23 cellular contexts compared by ENCODE assay signal in the genomic region with DNA sequence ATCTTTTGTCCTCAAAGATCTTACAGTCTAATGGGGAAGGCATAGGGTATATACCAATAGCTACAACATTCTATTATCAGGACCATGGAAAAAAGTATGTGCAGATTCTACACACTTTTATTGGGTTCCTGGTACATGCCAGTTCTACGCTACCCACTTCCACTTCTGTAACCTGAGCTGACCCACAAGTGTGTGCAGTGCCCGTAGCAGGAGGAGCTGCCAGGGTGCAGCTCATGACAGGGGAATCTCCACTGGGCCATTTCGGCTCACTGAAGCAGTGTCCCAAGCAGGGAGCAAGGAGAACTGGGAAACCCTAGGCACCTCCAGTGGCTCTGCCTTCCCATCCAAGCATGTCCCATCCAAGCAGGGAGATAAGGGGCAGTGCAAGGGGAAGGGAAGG.
"Had no signal": no experiment of that assay in that cellular context is flagged by ENCODE, and none has a peak within 500 bp of the region (broad histone marks: within the 10 kb centered on the region; RNA-seq: fewer than 3 reads in every experiment).

No MANE protein-coding gene starts in this region.

- H3K9me3 ChIP-seq: esophagus muscularis mucosa, gastroesophageal sphincter, left lung, lower lobe of right lung, sigmoid colon, stomach, tibial artery had no signal

- H3K4me1 Mint-ChIP-seq: immature natural killer cell, natural killer cell had no signal

- H3K9me3 Mint-ChIP-seq: immature natural killer cell; natural killer cell; stimulated activated effector memory CD8-positive, alpha-beta T cell treated with anti-CD3 and anti-CD28 coated beads, Interleukin-12 subunit alpha, Interleukin-12 subunit beta, amount 100 ng/mL, for 72 hours; type B pancreatic cell had no signal

- H3K4me1 ChIP-seq: esophagus muscularis mucosa, foreskin keratinocyte, gastroesophageal sphincter, left lung, lower lobe of right lung, parathyroid adenoma, sigmoid colon, stomach, tibial artery had no signal

- DNase-seq: dermis blood vessel endothelial cell; effector memory CD4-positive, alpha-beta T cell; foreskin keratinocyte; hypothalamus; immature natural killer cell; kidney glomerular epithelial cell; left lung; lower lobe of right lung; natural killer cell; sigmoid colon; stimulated activated CD4-positive, alpha-beta T cell treated with anti-CD3 and anti-CD28 coated beads, Interleukin-2, amount 100 ng/mL, for 24 hours; stimulated activated CD4-positive, alpha-beta T cell treated with anti-CD3 and anti-CD28 coated beads, Interleukin-4, amount 100 ng/mL, for 24 hours; stimulated activated naive CD4-positive, alpha-beta T cell treated with Interleukin-2 at 50 U/mL for 16 hours; stomach; tibial artery had no signal

- H3K4me3 Mint-ChIP-seq: immature natural killer cell; natural killer cell; stimulated activated effector memory CD8-positive, alpha-beta T cell treated with anti-CD3 and anti-CD28 coated beads, Interleukin-12 subunit alpha, Interleukin-12 subunit beta, amount 100 ng/mL, for 72 hours; type B pancreatic cell had no signal

- H2AFZ ChIP-seq: parathyroid adenoma had no signal

- H3K36me3 ChIP-seq: cardiac muscle cell, esophagus muscularis mucosa, gastroesophageal sphincter, left lung, lower lobe of right lung, sigmoid colon, stomach, tibial artery had no signal

- H3K27ac ChIP-seq: cardiac muscle cell, coronary artery, esophagus muscularis mucosa, foreskin keratinocyte, gastroesophageal sphincter, left lung, lower lobe of right lung, parathyroid adenoma, sigmoid colon, stomach, tibial artery had no signal

- H3K36me3 Mint-ChIP-seq: immature natural killer cell; natural killer cell; stimulated activated effector memory CD8-positive, alpha-beta T cell treated with anti-CD3 and anti-CD28 coated beads, Interleukin-12 subunit alpha, Interleukin-12 subunit beta, amount 100 ng/mL, for 72 hours; type B pancreatic cell had no signal

- H3K27ac Mint-ChIP-seq: immature natural killer cell; natural killer cell; progenitor cell of endocrine pancreas; stimulated activated effector memory CD8-positive, alpha-beta T cell treated with anti-CD3 and anti-CD28 coated beads, Interleukin-12 subunit alpha, Interleukin-12 subunit beta, amount 100 ng/mL, for 72 hours; type B pancreatic cell had no signal

- ATAC-seq: foreskin keratinocyte; gastroesophageal sphincter; left lung; lower lobe of right lung; natural killer cell; stimulated activated effector memory CD8-positive, alpha-beta T cell treated with anti-CD3 and anti-CD28 coated beads, Interleukin-12 subunit alpha, Interleukin-12 subunit beta, amount 100 ng/mL, for 72 hours had no signal

- H3K4me3 ChIP-seq: cardiac muscle cell, coronary artery, esophagus muscularis mucosa, gastroesophageal sphincter, left lung, lower lobe of right lung, sigmoid colon, stomach, tibial artery had no signal

- H3K9ac ChIP-seq: parathyroid adenoma had no signal

- H3K27me3 ChIP-seq: cardiac muscle cell, esophagus muscularis mucosa, gastroesophageal sphincter, left lung, sigmoid colon, stomach, tibial artery had no signal
